Comparison of ENCODE assay signal across 29 cellular contexts in the genomic region with DNA sequence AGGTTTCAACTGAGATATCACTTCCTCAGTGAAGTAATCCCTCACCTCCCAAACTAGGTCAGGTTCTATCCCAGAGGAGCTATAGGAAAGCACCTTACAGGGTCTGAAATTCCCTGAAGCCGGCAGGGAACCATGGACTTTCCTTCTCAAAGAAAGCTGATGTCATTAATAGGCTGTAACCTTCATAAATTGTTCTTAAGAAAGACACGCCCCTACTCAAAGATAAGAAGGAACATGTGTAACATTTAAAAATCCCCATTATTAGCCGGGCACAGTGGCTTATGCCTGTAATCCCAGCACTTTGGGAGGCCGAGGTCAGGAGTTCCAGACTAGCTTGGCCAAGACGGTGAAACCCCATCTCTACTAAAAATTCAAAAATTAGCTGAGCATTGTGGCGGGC.
"Had no signal": no experiment of that assay in that cellular context is flagged by ENCODE, and none has a peak within 500 bp of the region (broad histone marks: within the 10 kb centered on the region; RNA-seq: fewer than 3 reads in every experiment).

No MANE protein-coding gene starts in this region.

- ATAC-seq: activated CD4-positive, CD25-positive, alpha-beta regulatory T cell treated with anti-CD3 and anti-CD28 coated beads, Interleukin-2, amount 50 U/mL, for 24 hours; activated CD8-positive, alpha-beta T cell treated with anti-CD3 and anti-CD28 coated beads for 36 hours; activated T-cell treated with anti-CD3 and anti-CD28 coated beads, Interleukin-2, amount 50 U/mL, for 4 hours; activated T-helper 17 cell treated with anti-CD3 and anti-CD28 coated beads, Interleukin-2, amount 50 U/mL, for 72 hours; effector memory CD8-positive, alpha-beta T cell; T-cell; T-helper 17 cell had no signal

- FAIRE-seq: astrocyte, bronchial epithelial cell, frontal cortex had no signal

- H3K27ac ChIP-seq: brain microvascular endothelial cell, coronary artery, dorsolateral prefrontal cortex, esophagus muscularis mucosa, WERI-Rb-1 had no signal

- DNase-seq: activated B cell treated with CpG ODN at 0.5 μM for 24 hours; activated CD4-positive, alpha-beta T cell treated with anti-CD3 and anti-CD28 coated beads for 48 hours; activated CD4-positive, alpha-beta T cell treated with anti-CD3 and anti-CD28 coated beads, Interleukin-2, amount 50 U/mL, for 1 hour; activated CD4-positive, alpha-beta T cell treated with anti-CD3 and anti-CD28 coated beads, Interleukin-2, amount 50 U/mL, for 48 hours; activated CD8-positive, alpha-beta memory T cell treated with anti-CD3 and anti-CD28 coated beads for 24 hours; activated CD8-positive, alpha-beta T cell treated with anti-CD3 and anti-CD28 coated beads for 36 hours; activated effector memory CD4-positive, alpha-beta T cell treated with Interleukin-2 at 50 U/mL for 16 hours; activated gamma-delta T cell treated with Interleukin-2 at 50 U/mL for 16 hours; activated naive CD4-positive, alpha-beta T cell treated with anti-CD3 and anti-CD28 coated beads, Interleukin-2, amount 50 U/mL, for 16 hours; activated naive CD4-positive, alpha-beta T cell treated with Interleukin-2 at 50 U/mL for 16 hours; activated T-cell treated with anti-CD3 and anti-CD28 coated beads, Interleukin-2, amount 50 U/mL, for 4 hours; amniotic stem cell; anterior cingulate cortex; brain microvascular endothelial cell; dorsolateral prefrontal cortex; effector memory CD8-positive, alpha-beta T cell; erythroblast; foreskin fibroblast; T-cell; T-helper 17 cell; T1000; WERI-Rb-1 had no signal

- H3K4me3 ChIP-seq: coronary artery, dorsolateral prefrontal cortex, esophagus muscularis mucosa had no signal

- H3K9me3 ChIP-seq: esophagus muscularis mucosa had no signal

- H3K27me3 ChIP-seq: brain microvascular endothelial cell, dorsolateral prefrontal cortex, esophagus muscularis mucosa had no signal

- H3K36me3 ChIP-seq: brain microvascular endothelial cell, esophagus muscularis mucosa, WERI-Rb-1 had no signal
